20 cellular contexts compared by ENCODE assay signal in the genomic region with DNA sequence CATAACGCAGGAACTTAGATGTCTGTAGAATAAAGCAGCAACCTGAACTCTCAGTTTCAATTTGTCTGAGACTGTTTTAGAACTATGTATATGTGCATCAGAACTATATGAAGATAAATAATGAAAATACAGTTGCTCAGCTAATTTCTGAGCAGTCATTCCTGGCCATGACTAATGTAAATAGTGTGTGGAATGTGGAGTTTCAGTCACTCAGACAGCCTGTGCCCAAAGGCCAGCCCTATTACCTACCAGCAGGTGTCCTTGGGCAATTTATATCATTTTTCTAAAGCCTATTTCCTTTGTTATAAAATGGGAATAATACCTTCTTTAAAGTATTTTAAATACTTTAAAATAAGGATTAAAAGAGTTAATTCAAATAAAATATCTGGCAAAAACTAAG. TPM values are rescaled to one million over a fixed set of nuclear protein-coding genes. Genes with fewer than 3 reads are reported as not detected.
DNase-seq lines count a peak whose midpoint lies in the region; TF ChIP-seq lines count a peak whose summit lies in the region.
"Had no signal": no experiment of that assay in that cellular context is flagged by ENCODE, and none has a peak within 500 bp of the region (broad histone marks: within the 10 kb centered on the region; RNA-seq: fewer than 3 reads in every experiment).

No MANE protein-coding gene starts in this region.

- H4K91ac ChIP-seq in trophoblast cell (ENCODE audit: low read depth, low read length): no peak overlapping the region

- H3K9me2 ChIP-seq in GM23248 (ENCODE audit: insufficient read depth): no peaks in the 10 kb centered on the region

- TF ChIP-seq EP300 in Ishikawa (IDR thresholded peaks at IDR 0.05; ENCODE audit: borderline replicate concordance): no peak

- no peak overlapping the region for H2AFZ ChIP-seq in trophoblast cell (ENCODE audit: insufficient read depth, low read length, poor library complexity)
- no peak overlapping the region for H2AFZ ChIP-seq in GM23248

- H3K4me2 ChIP-seq in trophoblast cell (ENCODE audit: low read length): no peak overlapping the region
- no peak overlapping the region for H3K4me2 ChIP-seq in GM23248 (ENCODE audit: unreplicated experiment)

- DNase-seq in DMS53 treated with DMSO at 0.1 percent for 48 hours (lab: John Stamatoyannopoulos, UW; ENCODE audit: unreplicated experiment) (peak; percentile 2), epithelial cell of esophagus (ENCODE audit: low read depth) (peak; percentile 66), trophoblast cell (peak; percentile 70 to 86), GM23248 (no peak), SHP77 (lab: John Stamatoyannopoulos, UW) (no peak), islet precursor cell (no peak)
- DNase-seq in stimulated activated CD4-positive, alpha-beta T cell treated with anti-CD3 and anti-CD28 coated beads, Interleukin-4, amount 100 ng/mL, for 24 hours: no peak
- DNase-seq: activated CD4-positive, alpha-beta T cell treated with anti-CD3 and anti-CD28 coated beads, Interleukin-2, amount 50 U/mL, for 4 hours; activated CD8-positive, alpha-beta memory T cell treated with anti-CD3 and anti-CD28 coated beads, Interleukin-2, amount 50 U/mL, for 4 hours; effector memory CD4-positive, alpha-beta T cell; GDM1; left cardiac atrium; naive B cell; NCI-H1417 treated with DMSO at 0.1 percent for 48 hours; NCI-H2107; NCI-H510A treated with DMSO at 0.1 percent for 48 hours; RPMI8226; upper lobe of left lung had no signal

- H4K20me1 ChIP-seq in GM23248 (ENCODE audit: insufficient read depth): no peaks in the 10 kb centered on the region

- no peak overlapping the region for H3K23ac ChIP-seq in trophoblast cell (ENCODE audit: low read length)

- H3K14ac ChIP-seq in trophoblast cell (ENCODE audit: low read length): no peak overlapping the region

- no peak for TF ChIP-seq RAD21 in Ishikawa (IDR thresholded peaks at IDR 0.05; ENCODE audit: low read depth)

- H3K27ac ChIP-seq in trophoblast cell (ENCODE audit: low read depth, low read length) (no peak overlapping the region), GM23248 (no peak overlapping the region)
- H3K27ac ChIP-seq: right atrium auricular region, upper lobe of left lung had no signal

- H4K8ac ChIP-seq in trophoblast cell (ENCODE audit: low read depth, low read length): no peak overlapping the region

- no peaks in the 10 kb centered on the region for H3K79me1 ChIP-seq in trophoblast cell (ENCODE audit: low read length)

- H3K4me3 ChIP-seq in epithelial cell of esophagus (ENCODE audit: low read length) (no peak overlapping the region), trophoblast cell (ENCODE audit: low read depth, low read length) (no peak overlapping the region), GM23248 (no peak overlapping the region)
- H3K4me3 ChIP-seq: right atrium auricular region, upper lobe of left lung had no signal

- no peak overlapping the region for H3K18ac ChIP-seq in trophoblast cell (ENCODE audit: low read length)

- no peaks in the 10 kb centered on the region for H3K79me2 ChIP-seq in trophoblast cell (ENCODE audit: control insufficient read depth, insufficient read depth, low read length, poor library complexity)
- H3K79me2 ChIP-seq in GM23248 (ENCODE audit: insufficient read depth): no peaks in the 10 kb centered on the region

- TF ChIP-seq CTCF in epithelial cell of esophagus (IDR thresholded peaks at IDR 0.05; ENCODE audit: insufficient read depth, low read depth, low read length, missing control alignments): peak; percentile 29

- peaks cover 5% of the 10 kb centered on the region for H3F3A ChIP-seq in GM23248 (ENCODE audit: insufficient read depth)

- H3K36me3 ChIP-seq in trophoblast cell (ENCODE audit: control insufficient read depth in 1 of 2, insufficient read depth in 2 of 2, low read length in 2 of 2): no peaks in the 10 kb centered on the region
- no peaks in the 10 kb centered on the region for H3K36me3 ChIP-seq in GM23248 (ENCODE audit: low read depth)
- H3K36me3 ChIP-seq: right atrium auricular region, upper lobe of left lung had no signal

- H4K12ac ChIP-seq in trophoblast cell (ENCODE audit: low read depth, low read length): no peak overlapping the region

- WGBS in trophoblast cell (ENCODE audit: extremely low coverage, insufficient coverage, insufficient read length): no CpG with 5 or more reads among the region's 1 CpG
- 94 to 100% methylated on average over 1 of the region's 1 CpG for WGBS in GM23248 (ENCODE audit: low coverage in 1 of 2, low lambda C conversion rate in 2 of 2, missing lambda C conversion rate in 2 of 2), 2 experiments

- H3K4me1 ChIP-seq in trophoblast cell (ENCODE audit: control insufficient read depth in 1 of 2, insufficient read depth in 2 of 2, low read length in 2 of 2) (no peaks in the 10 kb centered on the region), GM23248 (ENCODE audit: insufficient read depth) (no peaks in the 10 kb centered on the region)
- H3K4me1 ChIP-seq: right atrium auricular region, upper lobe of left lung had no signal

- H2BK5ac ChIP-seq in trophoblast cell (ENCODE audit: low read depth, low read length, poor library complexity): no peak overlapping the region

- H2BK12ac ChIP-seq in trophoblast cell (ENCODE audit: low read length): no peak overlapping the region

- H3K4ac ChIP-seq in trophoblast cell (ENCODE audit: low read depth, low read length): no peak overlapping the region

- H2BK120ac ChIP-seq in trophoblast cell (ENCODE audit: insufficient read depth, low read length, poor library complexity): no peak overlapping the region

- in situ Hi-C loops in GM23248 (cut with MboI): no loop called here

- no peaks in the 10 kb centered on the region for H3K27me3 ChIP-seq in trophoblast cell (ENCODE audit: insufficient read depth, low read length)
- peaks cover 6% of the 10 kb centered on the region for H3K27me3 ChIP-seq in GM23248 (replicated peaks; ENCODE audit: insufficient read depth)
- H3K27me3 ChIP-seq: right atrium auricular region had no signal

- H3K9me3 ChIP-seq in trophoblast cell (ENCODE audit: insufficient read depth, low read depth, low read length) (peaks cover 2% of the 10 kb centered on the region), GM23248 (ENCODE audit: low read depth) (no peaks in the 10 kb centered on the region)
- H3K9me3 ChIP-seq: right atrium auricular region, upper lobe of left lung had no signal

- no peak overlapping the region for H3K9ac ChIP-seq in trophoblast cell (ENCODE audit: low read length)
- no peak overlapping the region for H3K9ac ChIP-seq in GM23248

- H2AK5ac ChIP-seq in trophoblast cell (ENCODE audit: low read length): no peak overlapping the region

TF ChIP-seq in Ishikawa, 13 proteins besides CTCF, POLR2A, EP300 and RAD21:
- TF ChIP-seq TEAD4 (IDR thresholded peaks at IDR 0.05) (0 out of 2 replicates have a peak, but pooled peaks have one; percentile 35), CREB1 (IDR thresholded peaks at IDR 0.05; ENCODE audit: low read depth) (no peak)

RNA-seq across cellular contexts. Expression of gene RELL1, which starts 56.0 kb away (rescaled TPM):
- 31.0 and 31.5 TPM in 2 replicates for polyA plus RNA-seq in trophoblast cell (2013)
- total RNA-seq in GM23248 (2014; rRNA removed; shearing (Covaris generic)): 39.2 and 42.5 TPM in 2 replicates
- 7.7 TPM in 2 replicates for polyA plus RNA-seq in GM23248 (2016; fragmentation: Nextera tagmentation; extraction: Ambion mirVana)

Comparison
In these comparisons a context has a peak if more than half of its experiments do, and no peak if none do; other contexts are left out.
1. DNase-seq: peak in DMS53 treated with DMSO at 0.1 percent for 48 hours (single experiment), epithelial cell of esophagus (single experiment) and trophoblast cell (2 of 2); none in GM23248 (single experiment), SHP77 (0 of 2), islet precursor cell (single experiment) and stimulated activated CD4-positive, alpha-beta T cell treated with anti-CD3 and anti-CD28 coated beads, Interleukin-4, amount 100 ng/mL, for 24 hours (single experiment).